1 cellular context compared by ENCODE assay signal in genomic region chr4:168919706-168920324, GRCh38.
TF ChIP-seq lines count a peak whose summit lies in the region.

No MANE protein-coding gene starts in this region.

TF ChIP-seq in liver, 16 proteins besides CTCF, POLR2A, EP300 and RAD21 (continued from another document):
- TF ChIP-seq ZBTB33 (IDR thresholded peaks at IDR 0.05): no peak
- peak; percentile 20 to 52 for TF ChIP-seq JUND (IDR thresholded peaks at IDR 0.05)
